In the genomic region with DNA sequence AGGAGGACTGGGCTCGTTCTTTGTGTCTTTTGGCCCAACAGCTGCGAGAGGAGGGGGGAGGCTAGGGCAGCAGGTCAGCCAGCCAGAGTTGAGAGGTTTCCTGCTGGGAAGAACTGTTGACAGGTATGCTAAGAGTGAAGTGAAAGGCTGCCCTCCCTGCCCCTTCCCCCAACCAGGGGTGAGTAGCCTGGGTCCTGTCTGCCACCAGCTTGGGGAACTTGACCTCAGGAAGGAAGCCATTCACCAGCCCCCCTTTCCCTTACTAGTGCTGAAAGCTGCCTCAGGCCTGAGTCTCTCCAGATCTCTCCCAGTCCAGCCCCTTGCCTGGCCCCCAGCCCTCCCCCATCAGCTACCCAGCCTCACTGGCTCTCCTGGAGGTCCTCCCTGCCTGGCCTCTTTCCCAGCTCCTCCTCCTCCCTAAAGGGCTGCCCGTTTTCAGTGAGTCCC, we compare ENCODE assay signal across 12 cellular contexts. TPM values are rescaled to one million over a fixed set of nuclear protein-coding genes. Genes with fewer than 3 reads are reported as not detected.
DNase-seq lines count a peak whose midpoint lies in the region; ATAC-seq and TF ChIP-seq lines count a peak whose summit lies in the region.
"Had no signal": no experiment of that assay in that cellular context is flagged by ENCODE, and none has a peak within 500 bp of the region (broad histone marks: within the 10 kb centered on the region; RNA-seq: fewer than 3 reads in every experiment).

No MANE protein-coding gene starts in this region.

- DNase-seq in Kasumi-1 (lab: John Stamatoyannopoulos, UW) (peak; percentile 19 to 31), iPS DF 19.7 (ENCODE audit: low read depth, low spot score) (peak; percentile 65), sciatic nerve (ENCODE audit: low spot score) (no peak), Caco-2 (no peak), foreskin fibroblast (no peak), NCI-H2107 (lab: John Stamatoyannopoulos, UW) (no peak), body of pancreas (no peak)
- DNase-seq: activated naive CD4-positive, alpha-beta T cell treated with anti-CD3 and anti-CD28 coated beads, Interleukin-2, amount 10 ng/mL, durations not matched to agents 7 days and 5 days; HCEC 1CT; T1000 had no signal

- POLR2A ChIA-PET in Caco-2 (lab: Charles Lee), result no interaction called here

- no peak for TF ChIP-seq POLR2A in body of pancreas (IDR thresholded peaks at IDR 0.05)

- H3K4me3 ChIP-seq in Caco-2 (ENCODE audit: low read depth, low read length) (no peak overlapping the region), foreskin fibroblast (ENCODE audit: low read depth in 1 of 2, low read length in 2 of 2) (no peak overlapping the region), body of pancreas (no peak overlapping the region)

- BruUV-seq in Caco-2 (replicated peaks; lab: Mats Ljungman, UMichigan), result no TSS peak

- peaks cover 29% of the 10 kb centered on the region for H3K36me3 Mint-ChIP-seq in brain
- peaks cover 7% of the 10 kb centered on the region for H3K36me3 Mint-ChIP-seq in Caco-2 (ENCODE audit: insufficient read depth, unreplicated experiment)
- H3K36me3 Mint-ChIP-seq: activated naive CD4-positive, alpha-beta T cell treated with anti-CD3 and anti-CD28 coated beads, Interleukin-2, amount 10 ng/mL, durations not matched to agents 7 days and 5 days had no signal

- H3K27me3 Mint-ChIP-seq in brain (no peaks in the 10 kb centered on the region), Caco-2 (ENCODE audit: insufficient read depth, unreplicated experiment) (no peaks in the 10 kb centered on the region)

- no peak overlapping the region for H3K27ac ChIP-seq in body of pancreas

- H3K4me1 Mint-ChIP-seq in brain (peaks cover 25% of the 10 kb centered on the region), Caco-2 (ENCODE audit: low read depth, unreplicated experiment) (peaks cover 13% of the 10 kb centered on the region)
- H3K4me1 Mint-ChIP-seq: activated naive CD4-positive, alpha-beta T cell treated with anti-CD3 and anti-CD28 coated beads, Interleukin-2, amount 10 ng/mL, durations not matched to agents 7 days and 5 days had no signal

- intact Hi-C loops in sciatic nerve (cut with DNase I), result no loop called here
- intact Hi-C loops in Caco-2 (cut with micrococcal nuclease; ENCODE audit: unreplicated experiment), result no loop called here
- intact Hi-C loops in body of pancreas (cut with DNase I), result no loop called here

- H3K4me1 ChIP-seq in Caco-2 (no peaks in the 10 kb centered on the region), body of pancreas (no peaks in the 10 kb centered on the region)

- CTCF ChIA-PET in Caco-2 (lab: Charles Lee), result interaction anchor here (0.9 to 3.0 kb wide), 2 partner anchors 33 to 91 kb away, joined by 3 to 27 read pairs; no protein-coding TSS in a partner anchor

- TF ChIP-seq CTCF in brain (conservative IDR thresholded peaks at IDR 0.05), result no peak
- no peak for TF ChIP-seq CTCF in Caco-2 (IDR thresholded peaks at IDR 0.05; ENCODE audit: insufficient read depth in 1 of 2, low read depth in 1 of 2, low read length in 1 of 2, severe bottlenecking in 1 of 2, unreplicated experiment in 1 of 2)
- no peak for TF ChIP-seq CTCF in foreskin fibroblast (IDR thresholded peaks at IDR 0.05; ENCODE audit: low read depth, low read length)
- no peak for TF ChIP-seq CTCF in body of pancreas (IDR thresholded peaks at IDR 0.05)

- H3K9me3 ChIP-seq in Caco-2 (0 out of 2 replicates have a peak, but pooled peaks cover 7% of the 10 kb centered on the region), body of pancreas (no peaks in the 10 kb centered on the region)

- peak overlapping the region in 4 of 5 experiments; percentile 18 to 67 (median 54) for H3K27ac Mint-ChIP-seq in brain
- H3K27ac Mint-ChIP-seq in Caco-2 (ENCODE audit: unreplicated experiment), result no peak overlapping the region
- H3K27ac Mint-ChIP-seq: activated naive CD4-positive, alpha-beta T cell treated with anti-CD3 and anti-CD28 coated beads, Interleukin-2, amount 10 ng/mL, durations not matched to agents 7 days and 5 days had no signal

- H3K9me3 Mint-ChIP-seq in brain (peaks cover 0 to 4% (median 0%) of the 10 kb centered on the region in 5 experiments), Caco-2 (ENCODE audit: unreplicated experiment) (peaks cover 12% of the 10 kb centered on the region)
- H3K9me3 Mint-ChIP-seq: activated naive CD4-positive, alpha-beta T cell treated with anti-CD3 and anti-CD28 coated beads, Interleukin-2, amount 10 ng/mL, durations not matched to agents 7 days and 5 days had no signal

- no peaks in the 10 kb centered on the region for H3K27me3 ChIP-seq in Caco-2 (replicated peaks; ENCODE audit: control insufficient read depth, insufficient read depth, low read length)
- no peaks in the 10 kb centered on the region for H3K27me3 ChIP-seq in body of pancreas

- ATAC-seq in sciatic nerve, result peak; percentile 67
- ATAC-seq in body of pancreas, result no peak
- ATAC-seq: left colon had no signal

- WGBS in body of pancreas, 2 donors, result 46 to 71% methylated on average over 3 of the region's 3 CpGs

- H3K36me3 ChIP-seq in Caco-2 (ENCODE audit: control insufficient read depth, insufficient read depth, low read length) (no peaks in the 10 kb centered on the region; the same call in 1 of the 2 replicates), body of pancreas (replicated peaks in 1 of 2; ENCODE audit: insufficient read depth in 1 of 2, low read depth in 2 of 2) (no peaks in the 10 kb centered on the region)

- H3K4me3 Mint-ChIP-seq in brain (no peak overlapping the region), Caco-2 (ENCODE audit: unreplicated experiment) (no peak overlapping the region)
- H3K4me3 Mint-ChIP-seq: activated naive CD4-positive, alpha-beta T cell treated with anti-CD3 and anti-CD28 coated beads, Interleukin-2, amount 10 ng/mL, durations not matched to agents 7 days and 5 days had no signal

RNA-seq across cellular contexts. Expression of a gene that starts 20.7 kb away (rescaled TPM):
- polyA plus RNA-seq in brain (ENCODE audit: insufficient read depth, low read depth, low replicate concordance), result 43.0 TPM
- total RNA-seq in sciatic nerve (45.8 TPM), Caco-2 (2022) (22.7 and 24.6 TPM in 2 replicates), body of pancreas (10 to 100 TPM; 34.2 to 56.7 TPM)

RNA-seq across cellular contexts. Expression of a gene that starts 25.1 kb away (rescaled TPM):
- 1.6 TPM for polyA plus RNA-seq in brain (ENCODE audit: insufficient read depth, low read depth, low replicate concordance)
- total RNA-seq in sciatic nerve, result 2.9 TPM
- total RNA-seq in Caco-2 (2022), result 1.3 and 1.5 TPM in 2 replicates
- total RNA-seq in body of pancreas, result under 1 TPM in 1 of 2 donors, not detected in 1; 0.33 TPM

RNA-seq across cellular contexts. Expression of a gene that starts 58.8 kb away (rescaled TPM):
- polyA plus RNA-seq in brain (ENCODE audit: insufficient read depth, low read depth, low replicate concordance), result 4.7 TPM
- total RNA-seq in sciatic nerve (11.6 TPM), Caco-2 (2022) (5.6 and 5.7 TPM in 2 replicates), body of pancreas (10 to 100 TPM; 10.2 to 23.3 TPM)

Comparison
In these comparisons a context has a peak if more than half of its experiments do, and no peak if none do; other contexts are left out.
1. DNase-seq: peak in Kasumi-1 (2 of 2) and iPS DF 19.7 (single experiment); none in sciatic nerve (single experiment), Caco-2 (0 of 2), foreskin fibroblast (0 of 2), NCI-H2107 (single experiment) and body of pancreas (0 of 4).